ENCODE assay signal across 1 cellular context in genomic region chr11:96218013-96218412, GRCh38.
TF ChIP-seq lines count a peak whose summit lies in the region.

No MANE protein-coding gene starts in this region.

TF ChIP-seq in IMR-90, 13 proteins besides CTCF, POLR2A, EP300 and RAD21:
- TF ChIP-seq MAZ (IDR thresholded peaks at IDR 0.05; ENCODE audit: borderline replicate concordance, low read depth, low read length) (no peak), RCOR1 (IDR thresholded peaks at IDR 0.05; ENCODE audit: insufficient replicate concordance, low read length) (no peak), ELK1 (IDR thresholded peaks at IDR 0.05; ENCODE audit: borderline replicate concordance, low read depth, low read length) (no peak), MAFK (IDR thresholded peaks at IDR 0.05; ENCODE audit: low read depth, low read length) (no peak), MXI1 (IDR thresholded peaks at IDR 0.05; ENCODE audit: borderline replicate concordance, low read depth, low read length) (no peak)
